In the genomic region with DNA sequence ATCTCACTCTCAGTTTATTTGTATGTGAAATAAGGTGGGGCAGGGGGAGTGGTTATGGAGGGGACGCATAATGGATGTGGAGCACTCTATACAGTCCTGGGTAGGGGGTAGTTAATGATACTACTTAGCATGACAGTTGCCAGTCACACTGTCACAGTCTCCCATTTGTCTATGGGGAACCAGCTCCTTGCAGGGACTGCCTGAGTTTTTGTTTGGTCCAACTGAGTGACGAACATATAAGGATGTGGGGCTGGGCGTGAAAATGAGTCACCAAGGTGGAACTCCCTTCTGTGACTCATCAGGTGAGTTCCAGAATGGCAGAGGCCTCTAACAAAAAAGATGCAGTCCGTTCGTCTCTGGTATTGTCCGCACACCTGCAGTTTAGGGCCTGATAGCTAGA, we compare ENCODE assay signal across 9 cellular contexts.
DNase-seq lines count a peak whose midpoint lies in the region; ATAC-seq and TF ChIP-seq lines count a peak whose summit lies in the region.
"Had no signal": no experiment of that assay in that cellular context is flagged by ENCODE, and none has a peak within 500 bp of the region (broad histone marks: within the 10 kb centered on the region; RNA-seq: fewer than 3 reads in every experiment).

No MANE protein-coding gene starts in this region.

- in situ Hi-C loops in KBM-7 (cut with MboI; ENCODE audit: low pct_unique_long_range_greater_than_20kb, low sequenced_read_pairs): no loop called here

- no peak for DNase-seq in Right ventricle myocardium superior
- no peak for DNase-seq in left ventricle myocardium inferior
- peak in 3 of 5 experiments; percentile 4 to 9 (median 7) for DNase-seq in T-helper 2 cell
- DNase-seq in iPS-NIHi7 (ENCODE audit: extremely low spot score): peak; percentile 50
- peak; percentile 69 for DNase-seq in ureter (ENCODE audit: low spot score)
- DNase-seq in KBM-7: no peak
- no peak for DNase-seq in SK-N-DZ (ENCODE audit: low spot score)
- DNase-seq in NCI-H1930 (lab: John Stamatoyannopoulos, UW): no peak

- H3K27ac ChIP-seq in left ventricle myocardium inferior (replicated peaks): no peak overlapping the region
- H3K27ac ChIP-seq: adrenal gland had no signal

- intact Hi-C loops in Right ventricle myocardium superior (cut with DNase I): no loop called here
- intact Hi-C loops in left ventricle myocardium inferior (cut with micrococcal nuclease): no loop called here

- no peaks in the 10 kb centered on the region for H3K27me3 ChIP-seq in left ventricle myocardium inferior (ENCODE audit: low read depth)
- H3K27me3 ChIP-seq: adrenal gland had no signal

- H3K4me1 ChIP-seq in left ventricle myocardium inferior: peaks cover 7% of the 10 kb centered on the region
- H3K4me1 ChIP-seq: adrenal gland had no signal

- H3K4me3 ChIP-seq in left ventricle myocardium inferior: no peak overlapping the region
- H3K4me3 ChIP-seq: adrenal gland had no signal

- peak; percentile 9 for ATAC-seq in Right ventricle myocardium superior (ENCODE audit: poor library complexity)

- no peaks in the 10 kb centered on the region for H3K9me3 ChIP-seq in left ventricle myocardium inferior (replicated peaks)
- H3K9me3 ChIP-seq: adrenal gland had no signal

- peaks cover 51% of the 10 kb centered on the region for H3K36me3 ChIP-seq in left ventricle myocardium inferior
- H3K36me3 ChIP-seq: adrenal gland had no signal

- no peak for TF ChIP-seq CTCF in left ventricle myocardium inferior (IDR thresholded peaks at IDR 0.05; ENCODE audit: borderline replicate concordance)

Comparison
In these comparisons a context has a peak if more than half of its experiments do, and no peak if none do; other contexts are left out.
1. DNase-seq: peak in T-helper 2 cell (3 of 5), iPS-NIHi7 (single experiment) and ureter (single experiment); none in Right ventricle myocardium superior (single experiment), left ventricle myocardium inferior (single experiment), KBM-7 (single experiment), SK-N-DZ (single experiment) and NCI-H1930 (0 of 2).